In the genomic region with DNA sequence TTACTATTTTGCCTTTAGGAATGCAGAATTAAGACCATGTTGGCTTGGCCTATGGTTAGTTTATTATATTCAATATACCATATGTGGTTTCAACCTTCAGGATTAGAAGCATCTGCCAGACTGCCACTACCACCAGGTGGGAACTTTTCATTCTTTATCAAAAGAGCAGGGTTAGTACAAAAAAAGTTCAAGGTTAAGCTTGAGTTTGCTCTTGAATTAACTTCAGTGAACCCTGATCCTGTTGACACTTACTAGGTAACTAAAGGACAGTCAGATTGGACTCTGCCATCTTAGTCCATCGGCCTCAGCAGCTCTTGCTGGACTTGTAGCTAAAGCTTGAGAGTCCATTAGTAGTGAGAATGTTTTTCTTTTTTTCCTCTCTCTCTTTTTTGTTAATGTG, we compare ENCODE assay signal across 10 cellular contexts.
"Had no signal": no experiment of that assay in that cellular context is flagged by ENCODE, and none has a peak within 500 bp of the region (broad histone marks: within the 10 kb centered on the region; RNA-seq: fewer than 3 reads in every experiment).

No MANE protein-coding gene starts in this region.

- DNase-seq: activated CD4-positive, alpha-beta T cell treated with anti-CD3 and anti-CD28 coated beads, Interleukin-2, amount 50 U/mL, for 1 hour; dorsolateral prefrontal cortex; left ventricle myocardium superior; T-helper 2 cell had no signal

- H3K4me3 ChIP-seq: dorsolateral prefrontal cortex, tibial nerve had no signal

- H3K36me3 Mint-ChIP-seq: activated naive CD4-positive, alpha-beta T cell treated with anti-CD3 and anti-CD28 coated beads, Interleukin-2, amount 50 U/mL, for 24 hours had no signal

- H3K9me3 ChIP-seq: tibial nerve had no signal

- FAIRE-seq: endometrium, islet of Langerhans had no signal

- H3K4me3 Mint-ChIP-seq: activated naive CD4-positive, alpha-beta T cell treated with anti-CD3 and anti-CD28 coated beads, Interleukin-2, amount 50 U/mL, for 24 hours; brain had no signal

- ATAC-seq: esophagus mucosa, left ventricle myocardium superior had no signal

- H3K9me3 Mint-ChIP-seq: activated naive CD4-positive, alpha-beta T cell treated with anti-CD3 and anti-CD28 coated beads, Interleukin-2, amount 50 U/mL, for 24 hours; brain had no signal

- H3K27me3 Mint-ChIP-seq: activated naive CD4-positive, alpha-beta T cell treated with anti-CD3 and anti-CD28 coated beads, Interleukin-2, amount 50 U/mL, for 24 hours; brain had no signal

- H3K36me3 ChIP-seq: tibial nerve had no signal

- H3K27ac Mint-ChIP-seq: activated naive CD4-positive, alpha-beta T cell treated with anti-CD3 and anti-CD28 coated beads, Interleukin-2, amount 50 U/mL, for 24 hours; brain had no signal

- H3K27me3 ChIP-seq: dorsolateral prefrontal cortex, tibial nerve had no signal
